In the genomic region with DNA sequence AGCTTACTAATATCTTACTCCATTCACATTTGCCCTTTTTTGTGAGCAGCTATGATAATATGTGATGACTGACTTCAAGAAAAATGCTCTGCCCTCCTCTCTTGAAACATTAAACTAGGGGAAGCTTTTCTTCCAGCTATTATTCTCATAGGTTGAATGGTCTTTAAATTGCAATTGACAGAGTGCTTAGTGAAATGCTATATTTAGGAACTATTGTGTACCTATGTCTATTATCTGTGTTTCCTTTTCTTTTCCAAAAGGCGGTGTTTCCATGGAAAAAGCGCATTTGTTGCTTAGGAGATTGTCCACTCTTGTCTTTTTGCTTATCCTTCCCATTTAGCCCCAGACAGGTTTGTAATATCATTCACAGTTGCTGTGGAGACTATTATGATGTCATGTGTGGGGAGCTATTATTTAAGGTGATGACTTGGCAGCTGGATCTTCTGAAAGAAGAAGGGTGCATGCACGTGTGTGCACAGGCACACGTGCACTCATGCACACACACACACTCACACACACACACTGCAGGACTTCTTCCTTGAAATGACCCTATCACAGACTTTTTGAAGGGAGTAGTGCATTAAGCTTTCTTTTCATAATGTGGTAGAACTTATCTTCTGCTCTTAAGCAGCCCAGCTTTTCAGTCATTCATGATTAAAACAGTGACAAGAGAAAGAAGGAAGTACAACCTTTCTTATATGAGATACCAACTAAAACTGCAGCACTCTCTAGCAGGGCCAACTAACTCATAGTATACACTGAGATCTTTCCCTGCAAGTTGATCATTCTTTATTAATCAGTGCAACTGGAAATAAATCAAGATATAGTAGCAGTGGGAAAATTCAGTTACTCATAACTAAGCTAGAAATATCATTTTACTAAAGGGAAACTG, we compare ENCODE assay signal across 17 cellular contexts.
DNase-seq lines count a peak whose midpoint lies in the region; ATAC-seq, FAIRE-seq and TF ChIP-seq lines count a peak whose summit lies in the region.
"Had no signal": no experiment of that assay in that cellular context is flagged by ENCODE, and none has a peak within 500 bp of the region (broad histone marks: within the 10 kb centered on the region; RNA-seq: fewer than 3 reads in every experiment).

No MANE protein-coding gene starts in this region.

- H2AFZ ChIP-seq in astrocyte (ENCODE audit: low read depth, low read length) = peak overlapping the region; percentile 23
- H2AFZ ChIP-seq: hepatocyte, PC-9 had no signal

- H3K4me3 Mint-ChIP-seq in astrocyte (ENCODE audit: unreplicated experiment) = no peak overlapping the region
- H3K4me3 Mint-ChIP-seq in neural crest cell = peak overlapping the region; percentile 50
- H3K4me3 Mint-ChIP-seq in Caco-2 (ENCODE audit: unreplicated experiment) = no peak overlapping the region
- no peak overlapping the region for H3K4me3 Mint-ChIP-seq in T-helper 2 cell treated with Interferon-gamma antibody and Interleukin-4, amounts not matched to agents 5 μg/mL and 100 μg/mL, for 36 hours
- H3K4me3 Mint-ChIP-seq: H9; naive thymus-derived CD8-positive, alpha-beta T cell; T-cell had no signal

- H3K4me1 Mint-ChIP-seq in astrocyte (ENCODE audit: low read depth, unreplicated experiment) (peaks cover 35% of the 10 kb centered on the region), neural crest cell (peaks cover 54% of the 10 kb centered on the region), Caco-2 (ENCODE audit: low read depth, unreplicated experiment) (no peaks in the 10 kb centered on the region)
- no peaks in the 10 kb centered on the region for H3K4me1 Mint-ChIP-seq in T-helper 2 cell treated with Interferon-gamma antibody and Interleukin-4, amounts not matched to agents 5 μg/mL and 100 μg/mL, for 36 hours (ENCODE audit: low read depth)
- H3K4me1 Mint-ChIP-seq: naive thymus-derived CD8-positive, alpha-beta T cell; T-cell had no signal

- POLR2A ChIA-PET in Caco-2 (lab: Charles Lee) = no interaction called here

- H3K27me3 ChIP-seq in astrocyte (ENCODE audit: insufficient read depth, low read length) (no peaks in the 10 kb centered on the region), Caco-2 (replicated peaks; ENCODE audit: control insufficient read depth, insufficient read depth, low read length) (no peaks in the 10 kb centered on the region), Peyer's patch (no peaks in the 10 kb centered on the region)
- H3K27me3 ChIP-seq: cardiac muscle cell, hepatocyte had no signal

- no peak for ATAC-seq in HG03039 (IDR thresholded peaks at IDR 0.05; ENCODE audit: unreplicated experiment)
- ATAC-seq: naive thymus-derived CD8-positive, alpha-beta T cell; T-cell had no signal

- CTCF ChIA-PET in Caco-2 (lab: Charles Lee) = interaction anchor here (0.5 kb wide), 1 partner anchor 34 kb away, joined by 3 read pairs; no protein-coding TSS in a partner anchor

- DNase-seq in GM03348 (ENCODE audit: low spot score) (peak; percentile 57), NCI-H1436 treated with DMSO at 0.1 percent for 48 hours (lab: John Stamatoyannopoulos, UW) (peak; percentile 9), astrocyte (ENCODE audit: low read depth) (peak; percentile 62), neural crest cell (ENCODE audit: low read depth, low spot score) (no peak), Caco-2 (no peak), Peyer's patch (no peak)
- DNase-seq in T-helper 2 cell treated with Interferon-gamma antibody and Interleukin-4, amounts not matched to agents 5 μg/mL and 100 μg/mL, for 36 hours (ENCODE audit: low spot score) = no peak
- DNase-seq: H9; naive thymus-derived CD8-positive, alpha-beta T cell; NCI-H1048; T-cell had no signal

- no peak for TF ChIP-seq POLR2A in Peyer's patch (IDR thresholded peaks at IDR 0.05)

- intact Hi-C loops in Caco-2 (cut with micrococcal nuclease; ENCODE audit: unreplicated experiment) = no loop called here

- H3K4me3 ChIP-seq in astrocyte (ENCODE audit: insufficient read depth, low read depth, low read length) (no peak overlapping the region), Caco-2 (ENCODE audit: low read depth, low read length) (no peak overlapping the region), Peyer's patch (no peak overlapping the region)
- H3K4me3 ChIP-seq: cardiac muscle cell, hepatocyte, PC-9 had no signal

- H3K27ac Mint-ChIP-seq in astrocyte (ENCODE audit: unreplicated experiment) = peak overlapping the region; percentile 96
- H3K27ac Mint-ChIP-seq in neural crest cell (ENCODE audit: unreplicated experiment) = peak overlapping the region; percentile 66
- no peak overlapping the region for H3K27ac Mint-ChIP-seq in Caco-2 (ENCODE audit: unreplicated experiment)
- H3K27ac Mint-ChIP-seq in T-helper 2 cell treated with Interferon-gamma antibody and Interleukin-4, amounts not matched to agents 5 μg/mL and 100 μg/mL, for 36 hours = no peak overlapping the region
- H3K27ac Mint-ChIP-seq: naive thymus-derived CD8-positive, alpha-beta T cell; T-cell had no signal

- H3K4me1 ChIP-seq in astrocyte (ENCODE audit: insufficient read depth, low read length) (peaks cover 20% of the 10 kb centered on the region), Caco-2 (no peaks in the 10 kb centered on the region), Peyer's patch (no peaks in the 10 kb centered on the region)

- H3K36me3 Mint-ChIP-seq in astrocyte (ENCODE audit: low read depth, unreplicated experiment) = peaks cover 3% of the 10 kb centered on the region
- peaks cover 5% of the 10 kb centered on the region for H3K36me3 Mint-ChIP-seq in neural crest cell (ENCODE audit: low read depth)
- H3K36me3 Mint-ChIP-seq in Caco-2 (ENCODE audit: insufficient read depth, unreplicated experiment) = no peaks in the 10 kb centered on the region
- no peaks in the 10 kb centered on the region for H3K36me3 Mint-ChIP-seq in T-helper 2 cell treated with Interferon-gamma antibody and Interleukin-4, amounts not matched to agents 5 μg/mL and 100 μg/mL, for 36 hours (ENCODE audit: low read depth)
- H3K36me3 Mint-ChIP-seq: naive thymus-derived CD8-positive, alpha-beta T cell; T-cell had no signal

- FAIRE-seq in astrocyte (lab: Jason Lieb, UNC) = peak; percentile 64
- FAIRE-seq: HTR-8/SVneo had no signal

- no peaks in the 10 kb centered on the region for H4K20me1 ChIP-seq in astrocyte (ENCODE audit: insufficient read depth, low read length)

- H3K4me2 ChIP-seq in astrocyte (ENCODE audit: low read length) = peak overlapping the region; percentile 70
- H3K4me2 ChIP-seq: hepatocyte, PC-9 had no signal

- H3K27ac ChIP-seq in astrocyte (ENCODE audit: low read depth, low read length) = peak overlapping the region; percentile 85
- no peak overlapping the region for H3K27ac ChIP-seq in Peyer's patch
- H3K27ac ChIP-seq: C4-2B, cardiac muscle cell, hepatocyte, PC-9 had no signal

- H3K79me2 ChIP-seq in astrocyte (ENCODE audit: insufficient read depth, low read length) = no peaks in the 10 kb centered on the region
- H3K79me2 ChIP-seq: hepatocyte had no signal

- H3K9me3 ChIP-seq in astrocyte (ENCODE audit: insufficient read depth, low read depth, low read length) (no peaks in the 10 kb centered on the region), Caco-2 (no peaks in the 10 kb centered on the region), Peyer's patch (no peaks in the 10 kb centered on the region)

- no peaks in the 10 kb centered on the region for H3K27me3 Mint-ChIP-seq in astrocyte (ENCODE audit: low read depth, unreplicated experiment)
- no peaks in the 10 kb centered on the region for H3K27me3 Mint-ChIP-seq in neural crest cell (ENCODE audit: low read depth)
- peaks cover 14% of the 10 kb centered on the region for H3K27me3 Mint-ChIP-seq in Caco-2 (ENCODE audit: insufficient read depth, unreplicated experiment)
- no peaks in the 10 kb centered on the region for H3K27me3 Mint-ChIP-seq in T-helper 2 cell treated with Interferon-gamma antibody and Interleukin-4, amounts not matched to agents 5 μg/mL and 100 μg/mL, for 36 hours (ENCODE audit: low read depth)
- H3K27me3 Mint-ChIP-seq: naive thymus-derived CD8-positive, alpha-beta T cell; T-cell had no signal

- TF ChIP-seq CTCF in astrocyte (IDR thresholded peaks at IDR 0.05; ENCODE audit: insufficient read depth, low read depth, low read length) (no peak), neural crest cell (conservative IDR thresholded peaks at IDR 0.05) (no peak), Caco-2 (IDR thresholded peaks at IDR 0.05; ENCODE audit: insufficient read depth in 1 of 2, low read depth in 1 of 2, low read length in 1 of 2, severe bottlenecking in 1 of 2, unreplicated experiment in 1 of 2) (no peak), Peyer's patch (IDR thresholded peaks at IDR 0.05) (no peak)

- no TSS peak for BruUV-seq in Caco-2 (replicated peaks; lab: Mats Ljungman, UMichigan)

- H3K9me3 Mint-ChIP-seq in astrocyte (ENCODE audit: unreplicated experiment) = no peaks in the 10 kb centered on the region
- H3K9me3 Mint-ChIP-seq in neural crest cell = no peaks in the 10 kb centered on the region
- no peaks in the 10 kb centered on the region for H3K9me3 Mint-ChIP-seq in Caco-2 (ENCODE audit: unreplicated experiment)
- H3K9me3 Mint-ChIP-seq in T-helper 2 cell treated with Interferon-gamma antibody and Interleukin-4, amounts not matched to agents 5 μg/mL and 100 μg/mL, for 36 hours = no peaks in the 10 kb centered on the region
- H3K9me3 Mint-ChIP-seq: H9 had no signal

- H3K36me3 ChIP-seq in astrocyte (ENCODE audit: insufficient read depth, low read length) (no peaks in the 10 kb centered on the region), Caco-2 (ENCODE audit: control insufficient read depth, insufficient read depth, low read length) (no peaks in the 10 kb centered on the region), Peyer's patch (no peaks in the 10 kb centered on the region)
- H3K36me3 ChIP-seq: cardiac muscle cell had no signal

- peak overlapping the region; percentile 44 for H3K9ac ChIP-seq in astrocyte (ENCODE audit: low read length)

Comparison
In these comparisons a context has a peak if more than half of its experiments do, and no peak if none do; other contexts are left out.
1. DNase-seq: peak in GM03348 (single experiment), NCI-H1436 treated with DMSO at 0.1 percent for 48 hours (single experiment) and astrocyte (single experiment); none in neural crest cell (single experiment), Caco-2 (0 of 2), T-helper 2 cell treated with Interferon-gamma antibody and Interleukin-4, amounts not matched to agents 5 μg/mL and 100 μg/mL, for 36 hours (single experiment) and Peyer's patch (0 of 3).
2. H3K27ac Mint-ChIP-seq: peak in astrocyte (single experiment) and neural crest cell (single experiment); none in Caco-2 (single experiment) and T-helper 2 cell treated with Interferon-gamma antibody and Interleukin-4, amounts not matched to agents 5 μg/mL and 100 μg/mL, for 36 hours (single experiment).